Comparison of ENCODE assay signal across 1 cellular context in genomic region chr10:59709472-59710125, GRCh38.
TF ChIP-seq lines count a peak whose summit lies in the region.

TSS of gene SLC16A9 (minus strand) at chr10:59709850. CDS start at chr10:59684291, 25,559 bp downstream.

TF ChIP-seq in H1, 55 proteins besides CTCF, POLR2A, EP300 and RAD21:
- peak; percentile 87 for TF ChIP-seq CEBPB (IDR thresholded peaks at IDR 0.05; ENCODE audit: low read depth, low read length)
- peak; percentile 76 for TF ChIP-seq TAF7 (optimal IDR thresholded peaks at IDR 0.05; ENCODE audit: borderline replicate concordance, low read depth, low read length)
- TF ChIP-seq PHF8 (conservative IDR thresholded peaks at IDR 0.05; ENCODE audit: low read depth, low read length), result peak; percentile 80
- no peak for TF ChIP-seq JUND (IDR thresholded peaks at IDR 0.05; ENCODE audit: low read length)
- TF ChIP-seq CBX8 (IDR thresholded peaks at IDR 0.05; ENCODE audit: borderline replicate concordance, low read depth, low read length), result no peak
- TF ChIP-seq E2F6 (IDR thresholded peaks at IDR 0.05), result peak; percentile 84
- 0 out of 2 replicates have a peak, but pooled peaks have one; percentile 43 for TF ChIP-seq JUN (IDR thresholded peaks at IDR 0.05; ENCODE audit: low read depth, low read length)
- peak; percentile 18 for TF ChIP-seq KDM4A (IDR thresholded peaks at IDR 0.05; ENCODE audit: low read depth, low read length, severe bottlenecking)
- peak; percentile 62; the same call in 1 of the 2 replicates for TF ChIP-seq RBBP5 (IDR thresholded peaks at IDR 0.05; ENCODE audit: borderline replicate concordance, low read depth, low read length)
- peak; percentile 89 for TF ChIP-seq MAX (IDR thresholded peaks at IDR 0.05)
- TF ChIP-seq TAF1 (IDR thresholded peaks at IDR 0.05; ENCODE audit: low read depth, low read length), result peak; percentile 69; the same call in 1 of the 2 replicates
- peak; percentile 21; the same call in 1 of the 2 replicates for TF ChIP-seq YY1 (IDR thresholded peaks at IDR 0.05; ENCODE audit: low read depth, low read length)
- peak; percentile 25 for TF ChIP-seq ASH2L (IDR thresholded peaks at IDR 0.05; ENCODE audit: low read length)
- TF ChIP-seq TBP (IDR thresholded peaks at IDR 0.05; ENCODE audit: low read depth, low read length), result peak; percentile 66; the same call in 1 of the 2 replicates
- TF ChIP-seq EGR1 (IDR thresholded peaks at IDR 0.05; ENCODE audit: borderline replicate concordance, low read depth, low read length), result peak; percentile 34; the same call in 1 of the 2 replicates
- 0 out of 4 replicates have a peak, but pooled peaks of 1 of the 2 experiments have one; percentile 2 for TF ChIP-seq SIN3A (conservative IDR thresholded peaks at IDR 0.05 in 1 of 2, IDR thresholded peaks at IDR 0.05 in 1 of 2; ENCODE audit: low read depth in 1 of 2, low read length in 2 of 2)
- TF ChIP-seq HDAC2 (IDR thresholded peaks at IDR 0.05; ENCODE audit: borderline replicate concordance in 1 of 2, low read depth in 2 of 2, low read length in 2 of 2), result 0 out of 4 replicates have a peak, but pooled peaks have one; percentile 33 to 76
- no peak for TF ChIP-seq BCL11A (IDR thresholded peaks at IDR 0.05; ENCODE audit: low read depth in 2 of 2, low read length in 2 of 2)
- no peak for TF ChIP-seq RFX5 (IDR thresholded peaks at IDR 0.05; ENCODE audit: borderline replicate concordance, low read depth, low read length)
- TF ChIP-seq KDM5A (IDR thresholded peaks at IDR 0.05; ENCODE audit: low read length), result no peak
